In the genomic region with DNA sequence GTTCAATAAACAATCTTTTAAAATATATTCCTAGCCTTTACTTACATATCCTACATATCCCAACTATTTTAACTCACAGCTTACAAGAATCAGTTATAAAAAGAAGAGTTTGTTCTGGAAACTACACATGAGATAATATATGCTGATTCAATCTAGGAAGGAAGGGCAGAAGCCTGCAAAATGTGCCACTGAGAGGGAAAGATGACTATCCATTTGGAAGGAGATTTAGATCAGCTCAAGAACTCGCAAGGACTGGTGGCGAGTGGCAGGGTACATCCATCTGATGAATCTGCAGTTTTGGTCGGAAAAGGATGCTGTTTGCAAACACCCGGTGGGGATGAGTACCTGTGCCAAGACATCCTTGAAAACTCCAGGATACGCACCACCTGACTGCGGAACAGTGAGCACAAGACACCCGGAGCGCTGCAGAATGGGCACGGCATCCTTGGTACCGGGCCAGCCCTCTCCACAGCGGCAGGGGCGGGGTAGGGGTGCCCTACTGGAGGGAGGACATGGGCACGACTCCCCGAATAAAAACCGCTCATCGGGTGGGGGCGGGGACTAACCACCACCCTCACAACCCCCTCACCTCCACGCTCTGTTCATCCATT, we compare ENCODE assay signal across 8 cellular contexts. TPM values are rescaled to one million over a fixed set of nuclear protein-coding genes. Genes with fewer than 3 reads are reported as not detected.
DNase-seq lines count a peak whose midpoint lies in the region; ATAC-seq lines count a peak whose summit lies in the region.

No MANE protein-coding gene starts in this region.

- ATAC-seq in GM21360 (IDR thresholded peaks at IDR 0.05; ENCODE audit: unreplicated experiment): peak; percentile 16

- peak overlapping the region; percentile 72 for H3K27ac ChIP-seq in temporal lobe (ENCODE audit: low read depth, low read length)

- H3K4me3 Mint-ChIP-seq in activated naive CD4-positive, alpha-beta T cell treated with anti-CD3 and anti-CD28 coated beads for 36 hours: peak overlapping the region; percentile 96

- H3K36me3 Mint-ChIP-seq in activated naive CD4-positive, alpha-beta T cell treated with anti-CD3 and anti-CD28 coated beads for 36 hours (ENCODE audit: low read depth): peaks cover 23% of the 10 kb centered on the region

- H3K27ac Mint-ChIP-seq in activated naive CD4-positive, alpha-beta T cell treated with anti-CD3 and anti-CD28 coated beads for 36 hours: peak overlapping the region; percentile 86

- H3K27me3 Mint-ChIP-seq in activated naive CD4-positive, alpha-beta T cell treated with anti-CD3 and anti-CD28 coated beads for 36 hours (ENCODE audit: low read depth): no peaks in the 10 kb centered on the region

- H3K9me3 Mint-ChIP-seq in activated naive CD4-positive, alpha-beta T cell treated with anti-CD3 and anti-CD28 coated beads for 36 hours: no peaks in the 10 kb centered on the region

- CTCF ChIA-PET in activated naive CD4-positive, alpha-beta T cell treated with anti-CD3 and anti-CD28 coated beads for 36 hours (lab: Charles Lee): interaction anchor here (1.7 kb wide), 1 partner anchor 50 kb away, joined by 3 read pairs; a partner anchor contains a TSS

- peaks cover 50% of the 10 kb centered on the region for H3K4me1 Mint-ChIP-seq in activated naive CD4-positive, alpha-beta T cell treated with anti-CD3 and anti-CD28 coated beads for 36 hours (ENCODE audit: low read depth)

- intact Hi-C loops in activated naive CD4-positive, alpha-beta T cell treated with anti-CD3 and anti-CD28 coated beads for 36 hours (cut with micrococcal nuclease): loop anchor here (1.0 to 5.0 kb wide), 10 partner anchors 49 to 769 kb away; a partner anchor contains a TSS

- DNase-seq in C1 segment of cervical spinal cord (lab: John Stamatoyannopoulos, UW) (peak in 13 of 14 donors; percentile 1 to 77 (median 58)), HT1080 (ENCODE audit: low read depth) (peak; percentile 60), SHP77 (lab: John Stamatoyannopoulos, UW) (peak; percentile 26 to 30), germinal center (ENCODE audit: low spot score) (peak; percentile 67), occipital lobe (lab: John Stamatoyannopoulos, UW) (peak; percentile 64)
- DNase-seq in activated naive CD4-positive, alpha-beta T cell treated with anti-CD3 and anti-CD28 coated beads for 36 hours: peak; percentile 71

RNA-seq across cellular contexts. Expression of a gene that starts 0.7 kb away (rescaled TPM):
- total RNA-seq in HT1080 (2014; rRNA removed; shearing (Covaris generic)): 23.4 and 28.2 TPM in 2 replicates
- polyA plus RNA-seq in HT1080 (2015; cell fraction: cytosol; rRNA removed): 23.1 and 24.4 TPM in 2 replicates
- polyA plus RNA-seq in HT1080 (2015; cell fraction: nucleus; rRNA removed): 20.8 and 22.4 TPM in 2 replicates
- 10 to 100 TPM; 19.9 to 24.1 TPM for total RNA-seq in activated naive CD4-positive, alpha-beta T cell treated with anti-CD3 and anti-CD28 coated beads for 36 hours
- total RNA-seq in occipital lobe (114 TPM), temporal lobe (92.9 TPM)

RNA-seq across cellular contexts. Expression of a gene that starts 49.0 kb away (rescaled TPM):
- 109 and 123 TPM in 2 replicates for total RNA-seq in HT1080 (2014; rRNA removed; shearing (Covaris generic))
- polyA plus RNA-seq in HT1080 (2015; cell fraction: cytosol; rRNA removed): 94.2 and 132 TPM in 2 replicates
- polyA plus RNA-seq in HT1080 (2015; cell fraction: nucleus; rRNA removed): 23.2 and 26.9 TPM in 2 replicates
- 10 to 100 TPM; 74.6 to 86.5 TPM for total RNA-seq in activated naive CD4-positive, alpha-beta T cell treated with anti-CD3 and anti-CD28 coated beads for 36 hours
- total RNA-seq in occipital lobe (130 TPM), temporal lobe (92.9 TPM)

RNA-seq across cellular contexts. Expression of a gene that starts 49.6 kb away (rescaled TPM):
- 28.2 and 44.1 TPM in 2 replicates for total RNA-seq in HT1080 (2014; rRNA removed; shearing (Covaris generic))
- 107 and 118 TPM in 2 replicates for polyA plus RNA-seq in HT1080 (2015; cell fraction: cytosol; rRNA removed)
- 46.4 and 52.0 TPM in 2 replicates for polyA plus RNA-seq in HT1080 (2015; cell fraction: nucleus; rRNA removed)
- total RNA-seq in activated naive CD4-positive, alpha-beta T cell treated with anti-CD3 and anti-CD28 coated beads for 36 hours: 10 to 100 TPM; 77.4 to 82.1 TPM
- total RNA-seq in occipital lobe (2.0 TPM), temporal lobe (3.0 TPM)

Comparison
In these comparisons a context has a peak if more than half of its experiments do, and no peak if none do; other contexts are left out.
1. Peak in every context shown above with its lines: DNase-seq, ATAC-seq and H3K27ac ChIP-seq.